In genomic region chr17:77246110-77247047, GRCh38 we compare ENCODE assay signal across 8 cellular contexts.
DNase-seq lines count a peak whose midpoint lies in the region; ATAC-seq, FAIRE-seq and TF ChIP-seq lines count a peak whose summit lies in the region.

No MANE protein-coding gene starts in this region.

- DNase-seq in A549 (ENCODE audit: low read depth in 1 of 2, low spot score in 1 of 2) (no peak), suprapubic skin (ENCODE audit: low spot score in 2 of 2) (no peak), amniotic stem cell (lab: John Stamatoyannopoulos, UW) (no peak), RCC 7860 (ENCODE audit: low spot score) (no peak)
- no peak for DNase-seq in activated CD4-positive, alpha-beta T cell treated with anti-CD3 and anti-CD28 coated beads for 48 hours

- no peaks in the 10 kb centered on the region for H3K27me3 ChIP-seq in suprapubic skin

- FAIRE-seq in A549 (lab: Jason Lieb, UNC) (peak; percentile 51), RCC 7860 (lab: Jason Lieb, UNC) (no peak)

- H3K27ac ChIP-seq in A549, result peak overlapping the region; percentile 81 to 92
- no peak overlapping the region for H3K27ac ChIP-seq in suprapubic skin

- TF ChIP-seq RAD21 in A549 (conservative IDR thresholded peaks at IDR 0.05 in 1 of 2, IDR thresholded peaks at IDR 0.05 in 1 of 2), result no peak

- H3K4me3 ChIP-seq in A549 (peak overlapping the region; percentile 57), WI38 (ENCODE audit: low read depth, low read length) (peak overlapping the region; percentile 60), iPS-18c (ENCODE audit: insufficient read depth, low read depth, low read length) (peak overlapping the region; percentile 70), suprapubic skin (peak overlapping the region; percentile 66)

- CTCF ChIA-PET in A549 (lab: Yijun Ruan, JAX), result interaction anchor here (1.0 to 1.6 kb wide), 2 partner anchors 10 to 159 kb away, joined by 4 to 9 read pairs; no protein-coding TSS in a partner anchor

- no peaks in the 10 kb centered on the region for H3K9me3 ChIP-seq in A549
- H3K9me3 ChIP-seq in iPS-18c (ENCODE audit: control insufficient read depth, insufficient read depth, low read length), result no peaks in the 10 kb centered on the region
- no peaks in the 10 kb centered on the region for H3K9me3 ChIP-seq in suprapubic skin

- TF ChIP-seq CTCF in A549 (IDR thresholded peaks at IDR 0.05) (no peak), WI38 (IDR thresholded peaks at IDR 0.05; ENCODE audit: low read depth, low read length) (no peak), suprapubic skin (IDR thresholded peaks at IDR 0.05) (no peak)

- H3K4me1 ChIP-seq in A549, result peaks cover 3% of the 10 kb centered on the region; the same call in 1 of the 3 replicates
- peaks cover 13% of the 10 kb centered on the region for H3K4me1 ChIP-seq in suprapubic skin

- no peaks in the 10 kb centered on the region for H3K36me3 ChIP-seq in suprapubic skin

- POLR2A ChIA-PET in A549 (lab: Yijun Ruan, JAX), result no interaction called here

- peak overlapping the region; percentile 93 for H3K4me2 ChIP-seq in A549

- TF ChIP-seq POLR2A in A549 (IDR thresholded peaks at IDR 0.05; ENCODE audit: low read length), result no peak
- TF ChIP-seq POLR2A in suprapubic skin (IDR thresholded peaks at IDR 0.05), result no peak

- ATAC-seq in A549 (peak in 1 of 2 experiments; percentile 11; a peak in 3 of 6 replicates), GM21528 (IDR thresholded peaks at IDR 0.05; ENCODE audit: low FRiP score, unreplicated experiment) (peak; percentile 20)

- TF ChIP-seq EP300 in A549 (IDR thresholded peaks at IDR 0.05), result no peak
- TF ChIP-seq EP300 in suprapubic skin (IDR thresholded peaks at IDR 0.05), result no peak

- 34% methylated on average over 33 of the region's 34 CpGs for WGBS in A549 (ENCODE audit: missing lambda C conversion rate)
- 51% methylated on average over 15 of the region's 34 CpGs for WGBS in suprapubic skin

TF ChIP-seq in A549, 52 proteins besides CTCF, POLR2A, EP300 and RAD21:
- TF ChIP-seq RNF2 (IDR thresholded peaks at IDR 0.05; ENCODE audit: borderline replicate concordance, low read depth) (peak; percentile 68; the same call in 1 of the 2 replicates), POLR2AphosphoS2 (conservative IDR thresholded peaks at IDR 0.05; ENCODE audit: low read length) (no peak)
